In genomic region chr3:24264748-24265158, GRCh38 we compare ENCODE assay signal across 8 cellular contexts.
A peak's percentile ranks its signal among the peaks of the same experiment; 100 is the strongest.
DNase-seq lines count a peak whose midpoint lies in the region; ATAC-seq and TF ChIP-seq lines count a peak whose summit lies in the region.

No MANE protein-coding gene starts in this region.

- H3K27me3 Mint-ChIP-seq in activated T-cell treated with anti-CD3 and anti-CD28 coated beads, Interleukin-2, amount 50 U/mL, for 4 hours (ENCODE audit: low read depth): peaks cover 6% of the 10 kb centered on the region

- H3K4me1 ChIP-seq in neutrophil (ENCODE audit: control insufficient read depth in 1 of 2, insufficient read depth in 1 of 2, low read depth in 1 of 2, low read length in 1 of 2): no peaks in the 10 kb centered on the region

- H3K27me3 ChIP-seq in neutrophil: no peaks in the 10 kb centered on the region

- H3K4me1 Mint-ChIP-seq in activated T-cell treated with anti-CD3 and anti-CD28 coated beads, Interleukin-2, amount 50 U/mL, for 4 hours (ENCODE audit: low read depth): no peaks in the 10 kb centered on the region

- no peaks in the 10 kb centered on the region for H3K9me3 Mint-ChIP-seq in activated T-cell treated with anti-CD3 and anti-CD28 coated beads, Interleukin-2, amount 50 U/mL, for 4 hours

- H3K27ac ChIP-seq in C4-2B: no peak overlapping the region
- H3K27ac ChIP-seq in neutrophil: no peak overlapping the region

- peak; percentile 85 for TF ChIP-seq CTCF in C4-2B (conservative IDR thresholded peaks at IDR 0.05)
- TF ChIP-seq CTCF in epithelial cell of esophagus (IDR thresholded peaks at IDR 0.05; ENCODE audit: insufficient read depth, low read depth, low read length, missing control alignments): peak; percentile 85
- peak; percentile 10 for TF ChIP-seq CTCF in neutrophil (IDR thresholded peaks at IDR 0.05)

- no peaks in the 10 kb centered on the region for H3K36me3 ChIP-seq in neutrophil

- no peaks in the 10 kb centered on the region for H3K36me3 Mint-ChIP-seq in activated T-cell treated with anti-CD3 and anti-CD28 coated beads, Interleukin-2, amount 50 U/mL, for 4 hours (ENCODE audit: insufficient read depth)

- no peaks in the 10 kb centered on the region for H3K9me3 ChIP-seq in neutrophil

- H3K4me3 ChIP-seq in epithelial cell of esophagus (ENCODE audit: low read length) (no peak overlapping the region), neutrophil (ENCODE audit: low read depth in 1 of 2, low read length in 1 of 2) (no peak overlapping the region)

- H3K4me3 Mint-ChIP-seq in activated T-cell treated with anti-CD3 and anti-CD28 coated beads, Interleukin-2, amount 50 U/mL, for 4 hours: no peak overlapping the region

- DNase-seq in OCI-M1 (lab: John Stamatoyannopoulos, UW) (peak; percentile 73), epithelial cell of esophagus (ENCODE audit: low read depth) (peak; percentile 67), NCI-H187 (lab: John Stamatoyannopoulos, UW) (no peak)
- DNase-seq in activated T-cell treated with anti-CD3 and anti-CD28 coated beads, Interleukin-2, amount 50 U/mL, for 4 hours: no peak

- ATAC-seq in GM18867 (IDR thresholded peaks at IDR 0.05; ENCODE audit: unreplicated experiment): peak; percentile 71
- peak; percentile 47 for ATAC-seq in HG03060 (IDR thresholded peaks at IDR 0.05; ENCODE audit: low read depth, unreplicated experiment)
- no peak for ATAC-seq in activated T-cell treated with anti-CD3 and anti-CD28 coated beads, Interleukin-2, amount 50 U/mL, for 4 hours

Comparison
In these comparisons a context has a peak if more than half of its experiments do, and no peak if none do; other contexts are left out.
1. CTCF ChIP-seq: peak in every context shown above with its lines; median percentile 85 in C4-2B; 85 in epithelial cell of esophagus; 10 in neutrophil.
2. ATAC-seq: peak in GM18867 (single experiment) and HG03060 (single experiment); none in activated T-cell treated with anti-CD3 and anti-CD28 coated beads, Interleukin-2, amount 50 U/mL, for 4 hours (0 of 2).
3. DNase-seq: peak in OCI-M1 (single experiment) and epithelial cell of esophagus (single experiment); none in activated T-cell treated with anti-CD3 and anti-CD28 coated beads, Interleukin-2, amount 50 U/mL, for 4 hours (single experiment) and NCI-H187 (0 of 2).